Comparison of ENCODE assay signal across 1 cellular context in the genomic region with DNA sequence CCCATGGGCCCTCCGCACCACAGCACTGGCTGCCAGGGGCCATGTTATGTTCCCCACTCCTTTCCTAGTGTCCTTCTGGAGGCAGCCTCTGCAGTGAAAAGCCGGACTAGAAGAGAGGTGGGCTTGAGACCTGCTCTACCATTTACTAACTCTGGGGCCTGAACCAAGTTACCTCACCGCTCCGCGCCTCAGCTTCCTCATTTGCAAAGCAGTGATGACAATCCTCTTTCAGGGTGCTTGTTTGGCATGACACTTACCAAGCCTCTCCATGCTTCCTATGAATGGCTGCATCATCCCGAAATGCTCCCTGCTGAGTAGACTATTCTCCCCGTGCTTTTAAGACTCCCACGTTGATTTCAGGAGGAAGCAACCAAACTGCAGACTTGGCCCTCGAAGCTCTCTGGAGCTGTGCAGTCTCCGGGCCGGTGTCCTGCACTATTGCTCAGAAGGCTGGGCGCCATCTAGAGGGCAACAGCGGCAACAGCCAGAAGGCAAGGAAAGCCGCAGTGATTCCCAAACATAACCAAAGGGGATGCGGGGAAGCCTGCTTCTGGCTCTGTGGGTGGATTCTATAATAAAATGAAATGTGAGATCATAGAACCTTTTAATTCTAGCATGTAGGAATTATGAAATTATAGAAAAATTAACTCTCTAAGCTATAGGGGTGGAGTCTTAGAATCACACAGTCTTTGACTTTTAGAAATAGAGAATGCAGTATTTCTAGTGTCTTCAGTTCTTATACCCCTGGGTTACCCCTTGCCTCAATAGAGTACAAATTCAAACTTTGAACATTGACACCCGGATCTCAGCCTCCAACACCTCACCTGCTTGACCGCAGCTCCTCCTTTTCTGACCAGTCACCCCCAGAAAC.
TF ChIP-seq lines count a peak whose summit lies in the region.

No MANE protein-coding gene starts in this region.

TF ChIP-seq in GM23338, 12 proteins besides CTCF, POLR2A, EP300 and RAD21 (continued from another document):
- TF ChIP-seq REST (IDR thresholded peaks at IDR 0.05; ENCODE audit: unreplicated experiment): no peak
- TF ChIP-seq EZH2 (IDR thresholded peaks at IDR 0.05; ENCODE audit: low read depth, unreplicated experiment): no peak
- TF ChIP-seq JUNB (IDR thresholded peaks at IDR 0.05; ENCODE audit: unreplicated experiment): no peak
- TF ChIP-seq ZNF331 (CRISPR knock-in tag; IDR thresholded peaks at IDR 0.05; ENCODE audit: low read depth): no peak
- TF ChIP-seq, protein P1, sequence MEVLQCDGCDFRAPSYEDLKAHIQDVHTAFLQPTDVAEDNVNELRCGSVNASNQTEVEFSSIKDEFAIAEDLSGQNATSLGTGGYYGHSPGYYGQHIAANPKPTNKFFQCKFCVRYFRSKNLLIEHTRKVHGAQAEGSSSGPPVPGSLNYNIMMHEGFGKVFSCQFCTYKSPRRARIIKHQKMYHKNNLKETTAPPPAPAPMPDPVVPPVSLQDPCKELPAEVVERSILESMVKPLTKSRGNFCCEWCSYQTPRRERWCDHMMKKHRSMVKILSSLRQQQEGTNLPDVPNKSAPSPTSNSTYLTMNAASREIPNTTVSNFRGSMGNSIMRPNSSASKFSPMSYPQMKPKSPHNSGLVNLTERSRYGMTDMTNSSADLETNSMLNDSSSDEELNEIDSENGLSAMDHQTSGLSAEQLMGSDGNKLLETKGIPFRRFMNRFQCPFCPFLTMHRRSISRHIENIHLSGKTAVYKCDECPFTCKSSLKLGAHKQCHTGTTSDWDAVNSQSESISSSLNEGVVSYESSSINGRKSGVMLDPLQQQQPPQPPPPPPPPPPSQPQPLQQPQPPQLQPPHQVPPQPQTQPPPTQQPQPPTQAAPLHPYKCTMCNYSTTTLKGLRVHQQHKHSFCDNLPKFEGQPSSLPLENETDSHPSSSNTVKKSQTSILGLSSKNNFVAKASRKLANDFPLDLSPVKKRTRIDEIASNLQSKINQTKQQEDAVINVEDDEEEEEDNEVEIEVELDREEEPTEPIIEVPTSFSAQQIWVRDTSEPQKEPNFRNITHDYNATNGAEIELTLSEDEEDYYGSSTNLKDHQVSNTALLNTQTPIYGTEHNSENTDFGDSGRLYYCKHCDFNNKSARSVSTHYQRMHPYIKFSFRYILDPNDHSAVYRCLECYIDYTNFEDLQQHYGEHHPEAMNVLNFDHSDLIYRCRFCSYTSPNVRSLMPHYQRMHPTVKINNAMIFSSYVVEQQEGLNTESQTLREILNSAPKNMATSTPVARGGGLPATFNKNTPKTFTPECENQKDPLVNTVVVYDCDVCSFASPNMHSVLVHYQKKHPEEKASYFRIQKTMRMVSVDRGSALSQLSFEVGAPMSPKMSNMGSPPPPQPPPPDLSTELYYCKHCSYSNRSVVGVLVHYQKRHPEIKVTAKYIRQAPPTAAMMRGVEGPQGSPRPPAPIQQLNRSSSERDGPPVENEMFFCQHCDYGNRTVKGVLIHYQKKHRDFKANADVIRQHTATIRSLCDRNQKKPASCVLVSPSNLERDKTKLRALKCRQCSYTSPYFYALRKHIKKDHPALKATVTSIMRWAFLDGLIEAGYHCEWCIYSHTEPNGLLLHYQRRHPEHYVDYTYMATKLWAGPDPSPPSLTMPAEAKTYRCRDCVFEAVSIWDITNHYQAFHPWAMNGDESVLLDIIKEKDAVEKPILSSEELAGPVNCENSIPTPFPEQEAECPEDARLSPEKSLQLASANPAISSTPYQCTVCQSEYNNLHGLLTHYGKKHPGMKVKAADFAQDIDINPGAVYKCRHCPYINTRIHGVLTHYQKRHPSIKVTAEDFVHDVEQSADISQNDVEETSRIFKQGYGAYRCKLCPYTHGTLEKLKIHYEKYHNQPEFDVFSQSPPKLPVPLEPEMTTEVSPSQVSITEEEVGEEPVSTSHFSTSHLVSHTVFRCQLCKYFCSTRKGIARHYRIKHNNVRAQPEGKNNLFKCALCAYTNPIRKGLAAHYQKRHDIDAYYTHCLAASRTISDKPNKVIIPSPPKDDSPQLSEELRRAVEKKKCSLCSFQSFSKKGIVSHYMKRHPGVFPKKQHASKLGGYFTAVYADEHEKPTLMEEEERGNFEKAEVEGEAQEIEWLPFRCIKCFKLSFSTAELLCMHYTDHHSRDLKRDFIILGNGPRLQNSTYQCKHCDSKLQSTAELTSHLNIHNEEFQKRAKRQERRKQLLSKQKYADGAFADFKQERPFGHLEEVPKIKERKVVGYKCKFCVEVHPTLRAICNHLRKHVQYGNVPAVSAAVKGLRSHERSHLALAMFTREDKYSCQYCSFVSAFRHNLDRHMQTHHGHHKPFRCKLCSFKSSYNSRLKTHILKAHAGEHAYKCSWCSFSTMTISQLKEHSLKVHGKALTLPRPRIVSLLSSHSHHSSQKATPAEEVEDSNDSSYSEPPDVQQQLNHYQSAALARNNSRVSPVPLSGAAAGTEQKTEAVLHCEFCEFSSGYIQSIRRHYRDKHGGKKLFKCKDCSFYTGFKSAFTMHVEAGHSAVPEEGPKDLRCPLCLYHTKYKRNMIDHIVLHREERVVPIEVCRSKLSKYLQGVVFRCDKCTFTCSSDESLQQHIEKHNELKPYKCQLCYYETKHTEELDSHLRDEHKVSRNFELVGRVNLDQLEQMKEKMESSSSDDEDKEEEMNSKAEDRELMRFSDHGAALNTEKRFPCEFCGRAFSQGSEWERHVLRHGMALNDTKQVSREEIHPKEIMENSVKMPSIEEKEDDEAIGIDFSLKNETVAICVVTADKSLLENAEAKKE (CRISPR knock-in tag; IDR thresholded peaks at IDR 0.05): no peak
- TF ChIP-seq ZNF114 (CRISPR knock-in tag; IDR thresholded peaks at IDR 0.05): no peak
- no peak for TF ChIP-seq POLR2AphosphoS5 (IDR thresholded peaks at IDR 0.05; ENCODE audit: low read depth)
